In the genomic region with DNA sequence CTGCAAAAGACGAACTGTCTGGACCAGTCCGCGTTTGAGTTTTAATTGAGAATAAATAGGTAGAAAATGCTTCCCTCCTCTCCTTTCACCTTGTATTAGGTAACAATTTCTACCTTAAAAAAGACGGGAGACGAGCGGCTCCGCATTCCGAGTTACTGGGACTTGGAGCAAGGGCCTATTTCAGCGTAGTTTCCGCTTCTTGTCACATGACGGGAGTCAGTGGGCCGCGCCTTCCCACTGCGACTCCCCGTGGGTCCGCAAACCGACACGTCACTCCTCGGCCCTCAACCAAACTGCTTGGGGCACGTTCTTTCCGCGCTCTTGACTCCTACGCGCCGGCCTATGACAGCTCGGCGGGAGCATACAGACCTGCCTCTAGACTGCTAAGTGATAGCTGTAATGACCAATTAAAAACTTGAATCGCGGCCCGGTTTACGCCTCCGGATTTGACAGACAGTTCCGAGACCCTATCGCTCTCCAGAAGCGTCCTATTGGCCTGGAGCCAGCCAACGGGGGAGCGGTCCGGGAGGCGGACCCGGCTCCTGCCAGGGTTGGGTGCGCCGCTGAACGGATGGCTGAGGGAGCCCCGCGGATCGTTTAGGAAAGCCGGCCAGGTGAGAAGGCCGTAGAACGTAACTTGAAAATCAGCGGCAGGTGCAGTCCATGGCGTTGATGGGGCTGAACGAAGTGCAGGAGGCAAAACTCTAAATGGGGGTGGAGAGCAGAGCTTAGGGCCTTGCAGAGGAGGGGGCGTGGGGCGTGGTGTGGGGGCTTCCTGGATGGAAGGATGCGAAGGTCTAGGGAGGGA, we compare ENCODE assay signal across 1 cellular context.
TF ChIP-seq lines count a peak whose summit lies in the region.

A gene (plus strand): TSS at position 548 of the 808 bp plus-strand sequence. CDS start 3,064 bp downstream, outside the sequence.

TF ChIP-seq in K562, 482 proteins besides CTCF, POLR2A, EP300 and RAD21 (continued from another document and continues in another):
- TF ChIP-seq, protein P1, sequence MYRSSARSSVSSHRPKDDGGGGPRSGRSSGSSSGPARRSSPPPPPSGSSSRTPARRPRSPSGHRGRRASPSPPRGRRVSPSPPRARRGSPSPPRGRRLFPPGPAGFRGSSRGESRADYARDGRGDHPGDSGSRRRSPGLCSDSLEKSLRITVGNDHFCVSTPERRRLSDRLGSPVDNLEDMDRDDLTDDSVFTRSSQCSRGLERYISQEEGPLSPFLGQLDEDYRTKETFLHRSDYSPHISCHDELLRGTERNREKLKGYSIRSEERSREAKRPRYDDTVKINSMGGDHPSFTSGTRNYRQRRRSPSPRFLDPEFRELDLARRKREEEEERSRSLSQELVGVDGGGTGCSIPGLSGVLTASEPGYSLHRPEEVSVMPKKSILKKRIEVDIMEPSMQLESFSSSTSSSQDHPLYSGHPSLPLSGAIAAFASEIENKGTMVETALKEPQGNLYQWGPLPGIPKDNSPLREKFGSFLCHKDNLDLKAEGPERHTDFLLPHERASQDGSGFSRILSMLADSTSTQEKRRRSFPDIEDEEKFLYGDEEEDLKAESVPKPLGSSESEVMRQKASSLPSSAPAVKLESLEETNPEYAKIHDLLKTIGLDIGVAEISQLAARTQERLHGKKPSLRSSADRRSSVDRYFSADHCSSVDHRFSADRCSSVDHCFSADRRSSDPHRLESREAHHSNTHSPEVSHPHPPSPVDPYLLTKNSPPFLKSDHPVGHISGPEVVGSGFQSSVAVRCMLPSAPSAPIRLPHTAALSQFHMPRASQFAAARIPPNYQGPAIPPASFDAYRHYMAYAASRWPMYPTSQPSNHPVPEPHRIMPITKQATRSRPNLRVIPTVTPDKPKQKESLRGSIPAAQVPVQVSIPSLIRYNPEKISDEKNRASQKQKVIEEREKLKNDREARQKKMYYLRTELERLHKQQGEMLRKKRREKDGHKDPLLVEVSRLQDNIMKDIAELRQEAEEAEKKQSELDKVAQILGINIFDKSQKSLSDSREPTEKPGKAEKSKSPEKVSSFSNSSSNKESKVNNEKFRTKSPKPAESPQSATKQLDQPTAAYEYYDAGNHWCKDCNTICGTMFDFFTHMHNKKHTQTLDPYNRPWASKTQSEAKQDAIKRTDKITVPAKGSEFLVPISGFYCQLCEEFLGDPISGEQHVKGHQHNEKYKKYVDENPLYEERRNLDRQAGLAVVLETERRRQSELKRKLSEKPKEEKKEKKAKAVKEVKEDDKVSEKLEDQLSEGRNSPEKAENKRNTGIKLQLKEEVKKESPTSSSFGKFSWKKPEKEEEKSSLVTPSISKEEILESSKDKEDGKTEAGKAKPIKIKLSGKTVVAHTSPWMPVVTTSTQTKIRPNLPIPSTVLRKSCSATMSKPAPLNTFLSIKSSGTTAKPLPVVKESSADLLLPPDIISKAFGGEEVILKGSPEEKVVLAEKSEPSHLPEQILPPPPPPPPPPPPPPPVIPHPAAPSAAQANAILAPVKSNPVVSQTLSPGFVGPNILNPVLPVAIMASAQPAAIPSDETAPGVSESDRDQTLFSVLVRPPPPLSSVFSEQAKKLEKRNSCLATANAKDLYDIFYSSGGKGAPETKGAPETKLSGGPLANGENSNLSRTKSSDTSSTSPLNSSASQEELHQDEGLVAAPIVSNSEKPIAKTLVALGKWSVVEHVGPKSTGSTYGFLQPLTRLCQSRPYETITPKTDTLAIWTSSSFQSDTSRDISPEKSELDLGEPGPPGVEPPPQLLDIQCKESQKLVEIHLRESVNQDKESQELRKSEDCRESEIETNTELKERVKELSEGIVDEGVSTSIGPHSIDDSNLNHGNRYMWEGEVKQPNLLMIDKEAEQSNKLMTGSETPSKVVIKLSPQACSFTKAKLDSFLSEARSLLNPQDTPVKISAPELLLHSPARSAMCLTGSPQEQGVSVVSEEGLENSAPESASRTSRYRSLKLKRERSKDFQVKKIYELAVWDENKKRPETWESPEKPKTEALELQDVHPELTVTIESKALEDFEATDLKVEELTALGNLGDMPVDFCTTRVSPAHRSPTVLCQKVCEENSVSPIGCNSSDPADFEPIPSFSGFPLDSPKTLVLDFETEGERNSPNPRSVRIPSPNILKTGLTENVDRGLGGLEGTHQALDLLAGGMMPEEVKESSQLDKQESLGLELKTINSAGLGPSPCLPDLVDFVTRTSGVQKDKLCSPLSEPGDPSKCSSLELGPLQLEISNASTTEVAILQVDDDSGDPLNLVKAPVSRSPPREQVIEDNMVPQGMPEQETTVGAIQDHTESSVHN (IDR thresholded peaks at IDR 0.05; ENCODE audit: borderline replicate concordance in 1 of 2, low read depth in 1 of 2) = no peak; a peak in 2 of 4 replicates
- TF ChIP-seq TAF15 (IDR thresholded peaks at IDR 0.05; ENCODE audit: low read depth, low read length) (no peak), TRIM24 (IDR thresholded peaks at IDR 0.05) (peak in 1 of 2 experiments; percentile 42; a peak in 1 of 4 replicates), ZNF695 (CRISPR knock-in tag; IDR thresholded peaks at IDR 0.05) (no peak), KLF16 (IDR thresholded peaks at IDR 0.05) (no peak), ESRRB (CRISPR knock-in tag; IDR thresholded peaks at IDR 0.05; ENCODE audit: borderline replicate concordance) (no peak), ZNF444 (CRISPR knock-in tag; IDR thresholded peaks at IDR 0.05) (no peak), SP1 (CRISPR knock-in tag; IDR thresholded peaks at IDR 0.05) (peak; percentile 80), CBX2 (IDR thresholded peaks at IDR 0.05; ENCODE audit: insufficient read depth, low read length, poor library complexity, severe bottlenecking) (no peak), CHCHD3 (CRISPR knock-in tag; IDR thresholded peaks at IDR 0.05) (no peak), TRIM28 (IDR thresholded peaks at IDR 0.05) (no peak), CBX5 (IDR thresholded peaks at IDR 0.05; ENCODE audit: borderline replicate concordance, low read depth) (no peak), ELF2 (CRISPR knock-in tag; IDR thresholded peaks at IDR 0.05) (no peak), CBX3 (IDR thresholded peaks at IDR 0.05; ENCODE audit: borderline replicate concordance in 1 of 2, low read length in 2 of 2) (peak in 1 of 2 experiments; percentile 74; a peak in 1 of 3 replicates), GATAD2B (IDR thresholded peaks at IDR 0.05; ENCODE audit: borderline replicate concordance) (peak; percentile 65; the same call in 1 of the 2 replicates), MECOM (CRISPR knock-in tag; IDR thresholded peaks at IDR 0.05) (no peak), NR1H2 (CRISPR knock-in tag; IDR thresholded peaks at IDR 0.05) (0 out of 2 replicates have a peak, but pooled peaks have one; percentile 18)
- TF ChIP-seq, protein P2, sequence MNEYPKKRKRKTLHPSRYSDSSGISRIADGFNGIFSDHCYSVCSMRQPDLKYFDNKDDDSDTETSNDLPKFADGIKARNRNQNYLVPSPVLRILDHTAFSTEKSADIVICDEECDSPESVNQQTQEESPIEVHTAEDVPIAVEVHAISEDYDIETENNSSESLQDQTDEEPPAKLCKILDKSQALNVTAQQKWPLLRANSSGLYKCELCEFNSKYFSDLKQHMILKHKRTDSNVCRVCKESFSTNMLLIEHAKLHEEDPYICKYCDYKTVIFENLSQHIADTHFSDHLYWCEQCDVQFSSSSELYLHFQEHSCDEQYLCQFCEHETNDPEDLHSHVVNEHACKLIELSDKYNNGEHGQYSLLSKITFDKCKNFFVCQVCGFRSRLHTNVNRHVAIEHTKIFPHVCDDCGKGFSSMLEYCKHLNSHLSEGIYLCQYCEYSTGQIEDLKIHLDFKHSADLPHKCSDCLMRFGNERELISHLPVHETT (CRISPR knock-in tag; conservative IDR thresholded peaks at IDR 0.05 in 1 of 2, IDR thresholded peaks at IDR 0.05 in 1 of 2) = 0 out of 4 replicates have a peak, but pooled peaks of 1 of the 2 experiments have one; percentile 16
- TF ChIP-seq, protein P3, sequence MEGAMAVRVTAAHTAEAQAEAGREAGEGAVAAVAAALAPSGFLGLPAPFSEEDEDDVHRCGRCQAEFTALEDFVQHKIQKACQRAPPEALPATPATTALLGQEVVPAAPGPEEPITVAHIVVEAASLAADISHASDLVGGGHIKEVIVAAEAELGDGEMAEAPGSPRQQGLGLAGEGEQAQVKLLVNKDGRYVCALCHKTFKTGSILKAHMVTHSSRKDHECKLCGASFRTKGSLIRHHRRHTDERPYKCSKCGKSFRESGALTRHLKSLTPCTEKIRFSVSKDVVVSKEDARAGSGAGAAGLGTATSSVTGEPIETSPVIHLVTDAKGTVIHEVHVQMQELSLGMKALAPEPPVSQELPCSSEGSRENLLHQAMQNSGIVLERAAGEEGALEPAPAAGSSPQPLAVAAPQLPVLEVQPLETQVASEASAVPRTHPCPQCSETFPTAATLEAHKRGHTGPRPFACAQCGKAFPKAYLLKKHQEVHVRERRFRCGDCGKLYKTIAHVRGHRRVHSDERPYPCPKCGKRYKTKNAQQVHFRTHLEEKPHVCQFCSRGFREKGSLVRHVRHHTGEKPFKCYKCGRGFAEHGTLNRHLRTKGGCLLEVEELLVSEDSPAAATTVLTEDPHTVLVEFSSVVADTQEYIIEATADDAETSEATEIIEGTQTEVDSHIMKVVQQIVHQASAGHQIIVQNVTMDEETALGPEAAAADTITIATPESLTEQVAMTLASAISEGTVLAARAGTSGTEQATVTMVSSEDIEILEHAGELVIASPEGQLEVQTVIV (CRISPR knock-in tag; IDR thresholded peaks at IDR 0.05; ENCODE audit: borderline replicate concordance) = no peak
- TF ChIP-seq, protein P4, sequence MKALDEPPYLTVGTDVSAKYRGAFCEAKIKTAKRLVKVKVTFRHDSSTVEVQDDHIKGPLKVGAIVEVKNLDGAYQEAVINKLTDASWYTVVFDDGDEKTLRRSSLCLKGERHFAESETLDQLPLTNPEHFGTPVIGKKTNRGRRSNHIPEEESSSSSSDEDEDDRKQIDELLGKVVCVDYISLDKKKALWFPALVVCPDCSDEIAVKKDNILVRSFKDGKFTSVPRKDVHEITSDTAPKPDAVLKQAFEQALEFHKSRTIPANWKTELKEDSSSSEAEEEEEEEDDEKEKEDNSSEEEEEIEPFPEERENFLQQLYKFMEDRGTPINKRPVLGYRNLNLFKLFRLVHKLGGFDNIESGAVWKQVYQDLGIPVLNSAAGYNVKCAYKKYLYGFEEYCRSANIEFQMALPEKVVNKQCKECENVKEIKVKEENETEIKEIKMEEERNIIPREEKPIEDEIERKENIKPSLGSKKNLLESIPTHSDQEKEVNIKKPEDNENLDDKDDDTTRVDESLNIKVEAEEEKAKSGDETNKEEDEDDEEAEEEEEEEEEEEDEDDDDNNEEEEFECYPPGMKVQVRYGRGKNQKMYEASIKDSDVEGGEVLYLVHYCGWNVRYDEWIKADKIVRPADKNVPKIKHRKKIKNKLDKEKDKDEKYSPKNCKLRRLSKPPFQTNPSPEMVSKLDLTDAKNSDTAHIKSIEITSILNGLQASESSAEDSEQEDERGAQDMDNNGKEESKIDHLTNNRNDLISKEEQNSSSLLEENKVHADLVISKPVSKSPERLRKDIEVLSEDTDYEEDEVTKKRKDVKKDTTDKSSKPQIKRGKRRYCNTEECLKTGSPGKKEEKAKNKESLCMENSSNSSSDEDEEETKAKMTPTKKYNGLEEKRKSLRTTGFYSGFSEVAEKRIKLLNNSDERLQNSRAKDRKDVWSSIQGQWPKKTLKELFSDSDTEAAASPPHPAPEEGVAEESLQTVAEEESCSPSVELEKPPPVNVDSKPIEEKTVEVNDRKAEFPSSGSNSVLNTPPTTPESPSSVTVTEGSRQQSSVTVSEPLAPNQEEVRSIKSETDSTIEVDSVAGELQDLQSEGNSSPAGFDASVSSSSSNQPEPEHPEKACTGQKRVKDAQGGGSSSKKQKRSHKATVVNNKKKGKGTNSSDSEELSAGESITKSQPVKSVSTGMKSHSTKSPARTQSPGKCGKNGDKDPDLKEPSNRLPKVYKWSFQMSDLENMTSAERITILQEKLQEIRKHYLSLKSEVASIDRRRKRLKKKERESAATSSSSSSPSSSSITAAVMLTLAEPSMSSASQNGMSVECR (CRISPR knock-in tag; IDR thresholded peaks at IDR 0.05) = peak; percentile 76
- TF ChIP-seq, protein P5, sequence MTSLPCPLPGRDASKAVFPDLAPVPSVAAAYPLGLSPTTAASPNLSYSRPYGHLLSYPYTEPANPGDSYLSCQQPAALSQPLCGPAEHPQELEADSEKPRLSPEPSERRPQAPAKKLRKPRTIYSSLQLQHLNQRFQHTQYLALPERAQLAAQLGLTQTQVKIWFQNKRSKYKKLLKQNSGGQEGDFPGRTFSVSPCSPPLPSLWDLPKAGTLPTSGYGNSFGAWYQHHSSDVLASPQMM (CRISPR knock-in tag; IDR thresholded peaks at IDR 0.05) = no peak
- TF ChIP-seq, protein P6, sequence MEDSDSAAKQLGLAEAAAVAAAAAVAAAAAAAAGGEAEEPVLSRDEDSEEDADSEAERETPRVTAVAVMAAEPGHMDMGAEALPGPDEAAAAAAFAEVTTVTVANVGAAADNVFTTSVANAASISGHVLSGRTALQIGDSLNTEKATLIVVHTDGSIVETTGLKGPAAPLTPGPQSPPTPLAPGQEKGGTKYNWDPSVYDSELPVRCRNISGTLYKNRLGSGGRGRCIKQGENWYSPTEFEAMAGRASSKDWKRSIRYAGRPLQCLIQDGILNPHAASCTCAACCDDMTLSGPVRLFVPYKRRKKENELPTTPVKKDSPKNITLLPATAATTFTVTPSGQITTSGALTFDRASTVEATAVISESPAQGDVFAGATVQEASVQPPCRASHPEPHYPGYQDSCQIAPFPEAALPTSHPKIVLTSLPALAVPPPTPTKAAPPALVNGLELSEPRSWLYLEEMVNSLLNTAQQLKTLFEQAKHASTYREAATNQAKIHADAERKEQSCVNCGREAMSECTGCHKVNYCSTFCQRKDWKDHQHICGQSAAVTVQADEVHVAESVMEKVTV (CRISPR knock-in tag; IDR thresholded peaks at IDR 0.05) = no peak
- TF ChIP-seq, protein P7, sequence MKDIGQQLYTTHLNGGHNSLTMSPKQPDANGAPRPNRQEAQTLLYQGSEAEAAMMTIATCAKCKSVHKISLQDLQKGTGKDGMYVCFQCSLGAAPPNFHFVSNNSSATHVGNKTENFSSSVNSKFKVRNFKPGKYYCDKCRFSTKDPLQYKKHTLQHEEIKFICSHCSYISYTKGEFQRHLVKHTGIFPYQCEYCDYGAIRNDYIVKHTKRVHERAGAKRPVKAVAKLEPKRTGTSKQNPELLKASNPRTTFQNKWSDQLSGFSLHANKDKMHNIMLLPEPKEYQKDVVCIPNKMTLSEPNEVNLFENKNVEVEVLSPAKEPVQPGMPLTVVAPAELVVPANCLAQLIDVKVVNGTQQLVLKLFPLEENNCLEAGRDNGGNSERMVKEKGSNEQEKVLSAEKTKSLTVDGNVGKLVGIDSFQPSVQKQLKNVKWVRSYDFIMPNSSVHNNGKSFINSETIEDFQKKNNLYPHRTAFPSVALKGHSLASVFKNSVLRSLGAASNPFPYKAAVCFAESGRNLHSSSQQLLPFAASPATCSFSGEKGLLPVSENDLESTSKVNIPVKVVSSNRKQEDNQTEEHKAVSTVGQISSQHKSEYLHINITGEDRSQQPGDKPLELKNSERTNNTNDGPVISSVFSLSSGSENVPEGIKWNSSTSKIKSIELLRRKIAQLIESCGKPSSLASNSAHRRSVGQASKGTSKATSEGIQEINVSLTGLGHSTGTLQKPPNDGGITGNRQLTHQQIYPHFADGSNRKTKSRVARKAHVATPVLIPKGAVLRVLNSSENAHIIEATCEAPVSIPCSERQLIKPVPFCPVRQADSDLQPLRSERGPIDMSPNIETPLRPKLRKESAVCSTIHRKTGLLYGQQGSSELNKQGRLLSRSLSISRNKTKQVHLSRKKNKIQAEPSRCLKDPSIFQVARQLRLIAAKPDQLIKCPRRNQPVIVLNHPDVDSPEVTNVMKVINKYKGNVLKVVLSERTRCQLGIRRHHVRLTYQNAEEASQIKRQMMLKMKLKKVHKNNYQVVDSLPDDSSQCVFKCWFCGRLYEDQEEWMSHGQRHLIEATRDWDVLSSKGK (CRISPR knock-in tag; IDR thresholded peaks at IDR 0.05) = no peak
- TF ChIP-seq, protein P8, sequence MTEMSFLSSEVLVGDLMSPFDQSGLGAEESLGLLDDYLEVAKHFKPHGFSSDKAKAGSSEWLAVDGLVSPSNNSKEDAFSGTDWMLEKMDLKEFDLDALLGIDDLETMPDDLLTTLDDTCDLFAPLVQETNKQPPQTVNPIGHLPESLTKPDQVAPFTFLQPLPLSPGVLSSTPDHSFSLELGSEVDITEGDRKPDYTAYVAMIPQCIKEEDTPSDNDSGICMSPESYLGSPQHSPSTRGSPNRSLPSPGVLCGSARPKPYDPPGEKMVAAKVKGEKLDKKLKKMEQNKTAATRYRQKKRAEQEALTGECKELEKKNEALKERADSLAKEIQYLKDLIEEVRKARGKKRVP (CRISPR knock-in tag; IDR thresholded peaks at IDR 0.05) = 0 out of 2 replicates have a peak, but pooled peaks have one; percentile 9
